8 cellular contexts compared by ENCODE assay signal in genomic region chr2:143259368-143259958, GRCh38.
DNase-seq lines count a peak whose midpoint lies in the region; ATAC-seq and TF ChIP-seq lines count a peak whose summit lies in the region.

No MANE protein-coding gene starts in this region.

- peak; percentile 85 for DNase-seq in DMS 273 (lab: John Stamatoyannopoulos, UW; ENCODE audit: unreplicated experiment)
- DNase-seq in MM.1S, result peak; percentile 65
- peak; percentile 10 for DNase-seq in SKM-1 treated with dmso at 0.1 percent for 144 hours (lab: John Stamatoyannopoulos, UW; ENCODE audit: unreplicated experiment)
- DNase-seq in activated naive CD8-positive, alpha-beta T cell treated with anti-CD3 and anti-CD28 coated beads for 36 hours, result peak; percentile 61
- peak in 4 of 5 donors; percentile 32 to 49 (median 40) for DNase-seq in heart left ventricle
- DNase-seq in retina, result peak; percentile 72

- no peaks in the 10 kb centered on the region for H3K79me2 ChIP-seq in MM.1S (ENCODE audit: low read length)

- H3K9me3 Mint-ChIP-seq in activated naive CD8-positive, alpha-beta T cell treated with anti-CD3 and anti-CD28 coated beads for 36 hours, result no peaks in the 10 kb centered on the region

- no peaks in the 10 kb centered on the region for H3K9me3 ChIP-seq in MM.1S (replicated peaks; ENCODE audit: insufficient read depth, low read length)
- H3K9me3 ChIP-seq in heart left ventricle, result no peaks in the 10 kb centered on the region

- no peaks in the 10 kb centered on the region for H3K27me3 Mint-ChIP-seq in activated naive CD8-positive, alpha-beta T cell treated with anti-CD3 and anti-CD28 coated beads for 36 hours

- H3K27ac ChIP-seq in MM.1S (ENCODE audit: low read length) (no peak overlapping the region), heart left ventricle (peak overlapping the region in 1 of 12 donors; percentile 63)

- peak overlapping the region; percentile 93 for H3K27ac Mint-ChIP-seq in activated naive CD8-positive, alpha-beta T cell treated with anti-CD3 and anti-CD28 coated beads for 36 hours

- peaks cover 30% of the 10 kb centered on the region for H3K36me3 Mint-ChIP-seq in activated naive CD8-positive, alpha-beta T cell treated with anti-CD3 and anti-CD28 coated beads for 36 hours

- peaks cover 62% of the 10 kb centered on the region for H3K4me1 Mint-ChIP-seq in activated naive CD8-positive, alpha-beta T cell treated with anti-CD3 and anti-CD28 coated beads for 36 hours

- 5 to 9% (median 6%) methylated on average over 5 of the region's 5 CpGs for WGBS in heart left ventricle, 4 donors

- H3K36me3 ChIP-seq in MM.1S (replicated peaks; ENCODE audit: insufficient read depth, low read length) (no peaks in the 10 kb centered on the region), heart left ventricle (no peaks in the 10 kb centered on the region)

- intact Hi-C loops in heart left ventricle (cut with DNase I), result loop anchor here in 6 of 10 donors (5.0 to 10.0 kb wide), 3 partner anchors 145 to 225 kb away; no protein-coding TSS in a partner anchor

- H3K27me3 ChIP-seq in MM.1S (replicated peaks; ENCODE audit: insufficient read depth, low read length) (no peaks in the 10 kb centered on the region), heart left ventricle (no peaks in the 10 kb centered on the region)

- no peak overlapping the region for H3K4me3 Mint-ChIP-seq in activated naive CD8-positive, alpha-beta T cell treated with anti-CD3 and anti-CD28 coated beads for 36 hours

- no peaks in the 10 kb centered on the region for H3F3A ChIP-seq in MM.1S (ENCODE audit: insufficient read depth, low read length)

- H3K9ac ChIP-seq in MM.1S (ENCODE audit: low read length), result no peak overlapping the region

- ATAC-seq in GM21526 (IDR thresholded peaks at IDR 0.05; ENCODE audit: low FRiP score, unreplicated experiment) (peak; percentile 45), heart left ventricle (peak in 3 of 4 donors; percentile 62 to 66 (median 63)), GM18505 (IDR thresholded peaks at IDR 0.05; ENCODE audit: unreplicated experiment) (no peak)

- H3K4me3 ChIP-seq in MM.1S (ENCODE audit: low read length) (no peak overlapping the region), heart left ventricle (peak overlapping the region in 4 of 12 donors; percentile 6 to 26 (median 15))

- H4K20me1 ChIP-seq in MM.1S (ENCODE audit: insufficient read depth, low read length), result no peaks in the 10 kb centered on the region

- TF ChIP-seq CTCF in MM.1S (IDR thresholded peaks at IDR 0.05; ENCODE audit: low read length), result peak; percentile 79
- TF ChIP-seq CTCF in heart left ventricle (IDR thresholded peaks at IDR 0.05), result peak in 11 of 12 donors; percentile 54 to 78 (median 67)

- H3K9me2 ChIP-seq in MM.1S (replicated peaks; ENCODE audit: insufficient read depth, low read length), result no peaks in the 10 kb centered on the region

- TF ChIP-seq POLR2A in heart left ventricle (IDR thresholded peaks at IDR 0.05) (no peak), GM18505 (IDR thresholded peaks at IDR 0.05; ENCODE audit: borderline replicate concordance, extremely low read depth, insufficient read depth, insufficient read length) (no peak)

- H2AFZ ChIP-seq in MM.1S (ENCODE audit: low read length), result no peak overlapping the region

- H3K4me1 ChIP-seq in MM.1S (ENCODE audit: low read length) (no peaks in the 10 kb centered on the region), heart left ventricle (peaks cover 0 to 31% (median 0%) of the 10 kb centered on the region in 12 donors)

- peak overlapping the region; percentile 33 for H3K4me2 ChIP-seq in MM.1S (ENCODE audit: low read depth, low read length)

Comparison
In these comparisons a context has a peak if more than half of its experiments do, and no peak if none do; other contexts are left out.
1. DNase-seq: peak in every context shown above with its lines; median percentile 85 in DMS 273; 72 in retina; 65 in MM.1S; 61 in activated naive CD8-positive, alpha-beta T cell treated with anti-CD3 and anti-CD28 coated beads for 36 hours; 40 in heart left ventricle; 10 in SKM-1 treated with dmso at 0.1 percent for 144 hours.